In genomic region chr1:8182034-8182761, GRCh38 we compare ENCODE assay signal across 8 cellular contexts.
DNase-seq lines count a peak whose midpoint lies in the region; ATAC-seq, FAIRE-seq and TF ChIP-seq lines count a peak whose summit lies in the region.

No MANE protein-coding gene starts in this region.

- peak; percentile 26 for DNase-seq in AG10803 (ENCODE audit: low read depth)
- DNase-seq in GM19239 (ENCODE audit: insufficient read length, low spot score), result no peak
- DNase-seq in SW 1271 (lab: John Stamatoyannopoulos, UW), result peak; percentile 72 to 94
- DNase-seq in left ventricle myocardium inferior, result no peak
- no peak for DNase-seq in NCI-H524 (lab: John Stamatoyannopoulos, UW)
- DNase-seq in G401 (ENCODE audit: low spot score), result no peak

- intact Hi-C loops in left ventricle myocardium inferior (cut with micrococcal nuclease), result no loop called here

- H3K4me3 ChIP-seq in AG10803 (ENCODE audit: low read length) (no peak overlapping the region), left ventricle myocardium inferior (no peak overlapping the region)

- no peaks in the 10 kb centered on the region for H3K36me3 ChIP-seq in left ventricle myocardium inferior

- TF ChIP-seq CTCF in AG10803 (conservative IDR thresholded peaks at IDR 0.05; ENCODE audit: low read length) (no peak), left ventricle myocardium inferior (IDR thresholded peaks at IDR 0.05; ENCODE audit: borderline replicate concordance) (no peak)

- no peaks in the 10 kb centered on the region for H3K27me3 ChIP-seq in left ventricle myocardium inferior (ENCODE audit: low read depth)

- FAIRE-seq in GM19239 (lab: Jason Lieb, UNC), result peak; percentile 59

- ATAC-seq in GM21515 (IDR thresholded peaks at IDR 0.05; ENCODE audit: unreplicated experiment), result no peak
- no peak for ATAC-seq in HG03457 (IDR thresholded peaks at IDR 0.05; ENCODE audit: unreplicated experiment)

- peak overlapping the region; percentile 62 for H3K27ac ChIP-seq in left ventricle myocardium inferior (replicated peaks)

- in situ Hi-C loops in G401 (cut with HindIII; ENCODE audit: low sequenced_read_pairs), result no loop called here

- peaks cover 6% of the 10 kb centered on the region for H3K4me1 ChIP-seq in left ventricle myocardium inferior

- H3K9me3 ChIP-seq in left ventricle myocardium inferior (replicated peaks), result peaks cover 25% of the 10 kb centered on the region

Comparison
In these comparisons a context has a peak if more than half of its experiments do, and no peak if none do; other contexts are left out.
1. DNase-seq: peak in AG10803 (single experiment) and SW 1271 (2 of 2); none in GM19239 (single experiment), left ventricle myocardium inferior (single experiment), NCI-H524 (0 of 2) and G401 (single experiment).